Comparison of ENCODE assay signal across 8 cellular contexts in the genomic region with DNA sequence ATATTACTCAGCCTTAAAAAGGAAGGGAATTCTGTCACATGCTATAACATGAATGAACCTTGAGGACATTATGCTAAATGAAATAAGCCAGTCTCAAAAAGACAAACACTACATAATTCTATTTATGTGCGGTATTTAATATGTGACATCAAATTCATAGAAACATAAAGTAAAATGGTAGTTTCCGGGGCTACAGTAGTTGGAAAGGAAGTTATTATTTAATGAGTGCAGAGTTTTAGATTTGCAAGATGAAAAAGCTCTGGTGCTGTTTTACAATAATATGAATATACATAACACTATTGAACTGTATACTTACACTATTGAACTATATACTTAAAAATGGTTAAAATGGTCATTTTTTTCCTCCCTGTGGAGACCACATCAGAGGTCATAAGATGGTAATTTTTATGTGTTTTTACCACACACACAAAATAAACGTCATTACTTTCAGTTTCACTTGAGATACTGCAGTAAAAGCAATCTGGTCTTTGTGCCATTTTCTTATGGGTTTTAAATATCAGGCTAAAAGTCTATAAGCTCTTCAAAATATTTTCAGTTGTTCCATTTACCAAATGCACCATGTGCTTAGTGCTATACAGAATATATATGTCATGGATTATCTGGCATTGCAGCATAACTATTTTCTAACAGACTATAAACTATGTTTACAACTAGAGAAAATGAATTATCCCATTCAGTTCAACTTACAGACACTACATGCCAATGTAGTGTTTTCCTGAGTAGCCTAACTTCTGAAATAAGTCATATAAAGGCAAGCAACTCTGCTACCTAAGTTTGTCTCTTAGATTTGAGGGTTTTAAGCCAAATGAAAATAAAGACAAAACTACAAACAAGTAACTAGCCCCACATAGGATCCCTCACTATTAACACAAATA.
DNase-seq lines count a peak whose midpoint lies in the region; ATAC-seq and TF ChIP-seq lines count a peak whose summit lies in the region.

No MANE protein-coding gene starts in this region.

- no peak overlapping the region for H3K23ac ChIP-seq in mesenchymal stem cell (ENCODE audit: low read length in 2 of 2)

- H4K91ac ChIP-seq in mesenchymal stem cell (ENCODE audit: low read length) = no peak overlapping the region

- H3K14ac ChIP-seq in mesenchymal stem cell (ENCODE audit: low read length in 2 of 2) = no peak overlapping the region

- no peaks in the 10 kb centered on the region for H3K27me3 ChIP-seq in AG04450 (ENCODE audit: control insufficient read depth, insufficient read depth, low read length)
- H3K27me3 ChIP-seq in mesenchymal stem cell (ENCODE audit: control insufficient read depth in 1 of 2, insufficient read depth in 1 of 2, low read length in 2 of 2) = no peaks in the 10 kb centered on the region
- no peaks in the 10 kb centered on the region for H3K27me3 ChIP-seq in WERI-Rb-1 (ENCODE audit: insufficient read depth, low read depth, severe bottlenecking)

- H3K9me3 Mint-ChIP-seq in WTC11 = no peaks in the 10 kb centered on the region

- peaks cover 16% of the 10 kb centered on the region for H3K79me1 ChIP-seq in mesenchymal stem cell (replicated peaks; ENCODE audit: low read length, poor library complexity, severe bottlenecking)

- peaks cover 0 to 17% of the 10 kb centered on the region in 2 experiments for H3K36me3 ChIP-seq in mesenchymal stem cell (ENCODE audit: control insufficient read depth in 1 of 2, insufficient read depth in 2 of 2, low read depth in 1 of 2, low read length in 2 of 2)
- peaks cover 40% of the 10 kb centered on the region for H3K36me3 ChIP-seq in WERI-Rb-1

- H3K4me1 Mint-ChIP-seq in WTC11 = no peaks in the 10 kb centered on the region

- no peak overlapping the region for H3K18ac ChIP-seq in mesenchymal stem cell (ENCODE audit: low read depth in 1 of 2, low read length in 2 of 2)

- H3K4me1 ChIP-seq in mesenchymal stem cell (ENCODE audit: control insufficient read depth, insufficient read depth, low read depth, low read length) = peaks cover 1% of the 10 kb centered on the region

- no peak overlapping the region for H3K4me2 ChIP-seq in mesenchymal stem cell (ENCODE audit: low read length, poor library complexity, severe bottlenecking)

- POLR2A ChIA-PET in AG04450 (lab: Yijun Ruan, JAX) (no interaction called here), WTC11 (lab: Charles Lee) (no interaction called here)

- H3K27ac Mint-ChIP-seq in WTC11 = no peak overlapping the region

- no peaks in the 10 kb centered on the region for H3K9me3 ChIP-seq in AG04450 (ENCODE audit: control insufficient read depth, insufficient read depth, low read length)
- no peaks in the 10 kb centered on the region for H3K9me3 ChIP-seq in mesenchymal stem cell (ENCODE audit: control insufficient read depth, low read length)
- no peaks in the 10 kb centered on the region for H3K9me3 ChIP-seq in WERI-Rb-1 (ENCODE audit: severe bottlenecking)

- H2AK5ac ChIP-seq in mesenchymal stem cell (ENCODE audit: low read length, severe bottlenecking) = no peak overlapping the region

- DNase-seq in AG04450 (ENCODE audit: low read depth, low spot score) (no peak), H4 (ENCODE audit: low spot score) (peak; percentile 67), amniotic epithelial cell (ENCODE audit: low read depth) (peak; percentile 66), mesenchymal stem cell (peak; percentile 71), WERI-Rb-1 (no peak), WTC11 (ENCODE audit: low spot score) (no peak)
- no peak for DNase-seq in effector CD4-positive, alpha-beta T cell

- no peak for ATAC-seq in WTC11
- no peak for ATAC-seq in GM21576 (IDR thresholded peaks at IDR 0.05; ENCODE audit: unreplicated experiment)

- no peak overlapping the region for H2BK12ac ChIP-seq in mesenchymal stem cell (ENCODE audit: low read length in 2 of 2)

- TF ChIP-seq CTCF in AG04450 (IDR thresholded peaks at IDR 0.05; ENCODE audit: low read depth, low read length) = no peak
- TF ChIP-seq CTCF in WERI-Rb-1 (IDR thresholded peaks at IDR 0.05; ENCODE audit: low read depth, low read length) = no peak
- no peak for TF ChIP-seq CTCF in WTC11 (IDR thresholded peaks at IDR 0.05)

- H3K27me3 Mint-ChIP-seq in WTC11 (ENCODE audit: low read depth) = no peaks in the 10 kb centered on the region

- no peak overlapping the region for H2BK5ac ChIP-seq in mesenchymal stem cell (ENCODE audit: low read depth, low read length, poor library complexity, severe bottlenecking)

- H3K9ac ChIP-seq in mesenchymal stem cell (ENCODE audit: low read length) = peak overlapping the region; percentile 81

- H3K4ac ChIP-seq in mesenchymal stem cell (ENCODE audit: low read depth in 1 of 2, low read length in 2 of 2) = no peak overlapping the region

- no peak overlapping the region for H3K4me3 Mint-ChIP-seq in WTC11

- H3K27ac ChIP-seq in AG04450 (ENCODE audit: low read depth, low read length) (no peak overlapping the region), mesenchymal stem cell (ENCODE audit: low read length, poor library complexity, severe bottlenecking) (no peak overlapping the region), WERI-Rb-1 (no peak overlapping the region)

- H2BK120ac ChIP-seq in mesenchymal stem cell (ENCODE audit: low read depth, low read length) = no peak overlapping the region

- H3K36me3 Mint-ChIP-seq in WTC11 = no peaks in the 10 kb centered on the region

- no peak overlapping the region for H4K8ac ChIP-seq in mesenchymal stem cell (ENCODE audit: low read length)

- no peak overlapping the region for H2AFZ ChIP-seq in mesenchymal stem cell (ENCODE audit: low read depth, low read length)

- H2BK15ac ChIP-seq in mesenchymal stem cell (ENCODE audit: low read depth, poor library complexity, severe bottlenecking) = no peak overlapping the region

- WGBS in mesenchymal stem cell = no CpG with 5 or more reads among the region's 3 CpGs

- peak overlapping the region; percentile 1; the same call in 1 of the 2 replicates for H3K4me3 ChIP-seq in AG04450 (ENCODE audit: low read depth, low read length)
- peak overlapping the region in 1 of 2 experiments; percentile 64 for H3K4me3 ChIP-seq in mesenchymal stem cell (ENCODE audit: insufficient read depth in 1 of 2, low read depth in 1 of 2, low read length in 2 of 2)
- no peak overlapping the region for H3K4me3 ChIP-seq in WERI-Rb-1 (ENCODE audit: low read depth, low read length)

- CTCF ChIA-PET in AG04450 (lab: Charles Lee) = interaction anchor here (1.1 to 2.4 kb wide), 2 partner anchors 27 to 29 kb away, joined by 3 to 8 read pairs; no protein-coding TSS in a partner anchor
- CTCF ChIA-PET in WTC11 (lab: Charles Lee) = no interaction called here

TF ChIP-seq in WTC11, 78 proteins besides CTCF, POLR2A, EP300 and RAD21 (continues in another document):
- TF ChIP-seq, protein P1, sequence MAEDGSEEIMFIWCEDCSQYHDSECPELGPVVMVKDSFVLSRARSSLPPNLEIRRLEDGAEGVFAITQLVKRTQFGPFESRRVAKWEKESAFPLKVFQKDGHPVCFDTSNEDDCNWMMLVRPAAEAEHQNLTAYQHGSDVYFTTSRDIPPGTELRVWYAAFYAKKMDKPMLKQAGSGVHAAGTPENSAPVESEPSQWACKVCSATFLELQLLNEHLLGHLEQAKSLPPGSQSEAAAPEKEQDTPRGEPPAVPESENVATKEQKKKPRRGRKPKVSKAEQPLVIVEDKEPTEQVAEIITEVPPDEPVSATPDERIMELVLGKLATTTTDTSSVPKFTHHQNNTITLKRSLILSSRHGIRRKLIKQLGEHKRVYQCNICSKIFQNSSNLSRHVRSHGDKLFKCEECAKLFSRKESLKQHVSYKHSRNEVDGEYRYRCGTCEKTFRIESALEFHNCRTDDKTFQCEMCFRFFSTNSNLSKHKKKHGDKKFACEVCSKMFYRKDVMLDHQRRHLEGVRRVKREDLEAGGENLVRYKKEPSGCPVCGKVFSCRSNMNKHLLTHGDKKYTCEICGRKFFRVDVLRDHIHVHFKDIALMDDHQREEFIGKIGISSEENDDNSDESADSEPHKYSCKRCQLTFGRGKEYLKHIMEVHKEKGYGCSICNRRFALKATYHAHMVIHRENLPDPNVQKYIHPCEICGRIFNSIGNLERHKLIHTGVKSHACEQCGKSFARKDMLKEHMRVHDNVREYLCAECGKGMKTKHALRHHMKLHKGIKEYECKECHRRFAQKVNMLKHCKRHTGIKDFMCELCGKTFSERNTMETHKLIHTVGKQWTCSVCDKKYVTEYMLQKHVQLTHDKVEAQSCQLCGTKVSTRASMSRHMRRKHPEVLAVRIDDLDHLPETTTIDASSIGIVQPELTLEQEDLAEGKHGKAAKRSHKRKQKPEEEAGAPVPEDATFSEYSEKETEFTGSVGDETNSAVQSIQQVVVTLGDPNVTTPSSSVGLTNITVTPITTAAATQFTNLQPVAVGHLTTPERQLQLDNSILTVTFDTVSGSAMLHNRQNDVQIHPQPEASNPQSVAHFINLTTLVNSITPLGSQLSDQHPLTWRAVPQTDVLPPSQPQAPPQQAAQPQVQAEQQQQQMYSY (CRISPR knock-in tag; IDR thresholded peaks at IDR 0.05) = no peak
- TF ChIP-seq, protein P2, sequence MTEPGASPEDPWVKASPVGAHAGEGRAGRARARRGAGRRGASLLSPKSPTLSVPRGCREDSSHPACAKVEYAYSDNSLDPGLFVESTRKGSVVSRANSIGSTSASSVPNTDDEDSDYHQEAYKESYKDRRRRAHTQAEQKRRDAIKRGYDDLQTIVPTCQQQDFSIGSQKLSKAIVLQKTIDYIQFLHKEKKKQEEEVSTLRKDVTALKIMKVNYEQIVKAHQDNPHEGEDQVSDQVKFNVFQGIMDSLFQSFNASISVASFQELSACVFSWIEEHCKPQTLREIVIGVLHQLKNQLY (CRISPR knock-in tag; IDR thresholded peaks at IDR 0.05) = no peak
- TF ChIP-seq GTF2I (CRISPR knock-in tag; conservative IDR thresholded peaks at IDR 0.05) (no peak), ZNF121 (CRISPR knock-in tag; IDR thresholded peaks at IDR 0.05) (no peak)
- TF ChIP-seq, protein P3, sequence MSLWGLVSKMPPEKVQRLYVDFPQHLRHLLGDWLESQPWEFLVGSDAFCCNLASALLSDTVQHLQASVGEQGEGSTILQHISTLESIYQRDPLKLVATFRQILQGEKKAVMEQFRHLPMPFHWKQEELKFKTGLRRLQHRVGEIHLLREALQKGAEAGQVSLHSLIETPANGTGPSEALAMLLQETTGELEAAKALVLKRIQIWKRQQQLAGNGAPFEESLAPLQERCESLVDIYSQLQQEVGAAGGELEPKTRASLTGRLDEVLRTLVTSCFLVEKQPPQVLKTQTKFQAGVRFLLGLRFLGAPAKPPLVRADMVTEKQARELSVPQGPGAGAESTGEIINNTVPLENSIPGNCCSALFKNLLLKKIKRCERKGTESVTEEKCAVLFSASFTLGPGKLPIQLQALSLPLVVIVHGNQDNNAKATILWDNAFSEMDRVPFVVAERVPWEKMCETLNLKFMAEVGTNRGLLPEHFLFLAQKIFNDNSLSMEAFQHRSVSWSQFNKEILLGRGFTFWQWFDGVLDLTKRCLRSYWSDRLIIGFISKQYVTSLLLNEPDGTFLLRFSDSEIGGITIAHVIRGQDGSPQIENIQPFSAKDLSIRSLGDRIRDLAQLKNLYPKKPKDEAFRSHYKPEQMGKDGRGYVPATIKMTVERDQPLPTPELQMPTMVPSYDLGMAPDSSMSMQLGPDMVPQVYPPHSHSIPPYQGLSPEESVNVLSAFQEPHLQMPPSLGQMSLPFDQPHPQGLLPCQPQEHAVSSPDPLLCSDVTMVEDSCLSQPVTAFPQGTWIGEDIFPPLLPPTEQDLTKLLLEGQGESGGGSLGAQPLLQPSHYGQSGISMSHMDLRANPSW (CRISPR knock-in tag; conservative IDR thresholded peaks at IDR 0.05; ENCODE audit: low read depth) = no peak

Comparison
In these comparisons a context has a peak if more than half of its experiments do, and no peak if none do; other contexts are left out.
1. DNase-seq: peak in H4 (single experiment), amniotic epithelial cell (single experiment) and mesenchymal stem cell (single experiment); none in AG04450 (single experiment), WERI-Rb-1 (single experiment), WTC11 (single experiment) and effector CD4-positive, alpha-beta T cell (single experiment).